12 cellular contexts compared by ENCODE assay signal in genomic region chr9:33065157-33066076, GRCh38. TPM values are rescaled to one million over a fixed set of nuclear protein-coding genes. Genes with fewer than 3 reads are reported as not detected.
DNase-seq lines count a peak whose midpoint lies in the region; ATAC-seq and TF ChIP-seq lines count a peak whose summit lies in the region.
"Had no signal": no experiment of that assay in that cellular context is flagged by ENCODE, and none has a peak within 500 bp of the region (broad histone marks: within the 10 kb centered on the region; RNA-seq: fewer than 3 reads in every experiment).

No MANE protein-coding gene starts in this region.

- TF ChIP-seq CTCF in MM.1S (IDR thresholded peaks at IDR 0.05; ENCODE audit: low read length) (no peak), prostate gland (IDR thresholded peaks at IDR 0.05) (no peak)

- no peak overlapping the region for H3K4me3 Mint-ChIP-seq in activated CD4-positive, alpha-beta T cell treated with anti-CD3 and anti-CD28 coated beads, Interleukin-2, amount 10 ng/mL, durations not matched to agents 7 days and 5 days
- H3K4me3 Mint-ChIP-seq in naive thymus-derived CD8-positive, alpha-beta T cell: no peak overlapping the region

- H3K36me3 Mint-ChIP-seq in activated CD4-positive, alpha-beta T cell treated with anti-CD3 and anti-CD28 coated beads, Interleukin-2, amount 10 ng/mL, durations not matched to agents 7 days and 5 days (ENCODE audit: low read depth): peaks cover 50% of the 10 kb centered on the region
- H3K36me3 Mint-ChIP-seq in naive thymus-derived CD8-positive, alpha-beta T cell: peaks cover 0 to 95% (median 29%) of the 10 kb centered on the region in 3 donors

- POLR2A ChIA-PET in activated CD4-positive, alpha-beta T cell treated with anti-CD3 and anti-CD28 coated beads, Interleukin-2, amount 10 ng/mL, durations not matched to agents 7 days and 5 days (lab: Charles Lee): no interaction called here
- POLR2A ChIA-PET in naive thymus-derived CD8-positive, alpha-beta T cell (lab: Charles Lee): no interaction called here

- H3K4me2 ChIP-seq in MM.1S (ENCODE audit: low read depth, low read length): peak overlapping the region; percentile 35; the same call in 1 of the 2 replicates

- peaks cover 13% of the 10 kb centered on the region; the same call in 1 of the 2 replicates for H4K20me1 ChIP-seq in MM.1S (ENCODE audit: insufficient read depth, low read length)

- peaks cover 14% of the 10 kb centered on the region for H3K36me3 ChIP-seq in MM.1S (replicated peaks; ENCODE audit: insufficient read depth, low read length)
- H3K36me3 ChIP-seq in prostate gland: peaks cover 6 to 12% of the 10 kb centered on the region in 2 donors
- H3K36me3 ChIP-seq: uterus had no signal

- H3K9me3 ChIP-seq in MM.1S (replicated peaks; ENCODE audit: insufficient read depth, low read length): no peaks in the 10 kb centered on the region
- no peaks in the 10 kb centered on the region for H3K9me3 ChIP-seq in prostate gland
- H3K9me3 ChIP-seq: uterus had no signal

- H3K4me3 ChIP-seq in MM.1S (ENCODE audit: low read length): no peak overlapping the region
- H3K4me3 ChIP-seq in prostate gland: no peak overlapping the region
- H3K4me3 ChIP-seq: uterus had no signal

- CTCF ChIA-PET in activated CD4-positive, alpha-beta T cell treated with anti-CD3 and anti-CD28 coated beads, Interleukin-2, amount 10 ng/mL, durations not matched to agents 7 days and 5 days (lab: Charles Lee): no interaction called here

- no peaks in the 10 kb centered on the region for H3K9me2 ChIP-seq in MM.1S (replicated peaks; ENCODE audit: insufficient read depth, low read length)

- no peak for TF ChIP-seq POLR2A in prostate gland (IDR thresholded peaks at IDR 0.05)

- H3F3A ChIP-seq in MM.1S (ENCODE audit: insufficient read depth, low read length): peaks cover 14% of the 10 kb centered on the region

- H3K4me1 ChIP-seq in MM.1S (ENCODE audit: low read length) (peaks cover 19% of the 10 kb centered on the region), prostate gland (replicated peaks) (peaks cover 4% of the 10 kb centered on the region)
- H3K4me1 ChIP-seq: uterus had no signal

- no peak for DNase-seq in activated CD4-positive, alpha-beta T cell treated with anti-CD3 and anti-CD28 coated beads, Interleukin-2, amount 10 ng/mL, durations not matched to agents 7 days and 5 days
- DNase-seq in activated CD4-positive, alpha-beta T cell treated with anti-CD3 and anti-CD28 coated beads, Interleukin-2, amount 50 U/mL, for 48 hours: no peak
- DNase-seq in MM.1S (peak; percentile 39), prostate gland (ENCODE audit: low spot score) (no peak), COLO829 (ENCODE audit: low spot score) (no peak)
- DNase-seq in naive thymus-derived CD8-positive, alpha-beta T cell: no peak
- DNase-seq in stimulated activated CD4-positive, alpha-beta T cell treated with anti-CD3 and anti-CD28 coated beads, Interleukin-4, amount 100 ng/mL, for 24 hours: no peak
- DNase-seq: ACHN, brain microvascular endothelial cell, NCI-H2107, uterus had no signal

- H3K9me3 Mint-ChIP-seq in activated CD4-positive, alpha-beta T cell treated with anti-CD3 and anti-CD28 coated beads, Interleukin-2, amount 10 ng/mL, durations not matched to agents 7 days and 5 days: no peaks in the 10 kb centered on the region
- no peaks in the 10 kb centered on the region for H3K9me3 Mint-ChIP-seq in naive thymus-derived CD8-positive, alpha-beta T cell

- ATAC-seq in HG02610 (IDR thresholded peaks at IDR 0.05; ENCODE audit: unreplicated experiment): peak; percentile 76
- ATAC-seq in naive thymus-derived CD8-positive, alpha-beta T cell: no peak

- no peaks in the 10 kb centered on the region for H3K27me3 ChIP-seq in MM.1S (replicated peaks; ENCODE audit: insufficient read depth, low read length)
- H3K27me3 ChIP-seq in prostate gland (replicated peaks; ENCODE audit: insufficient read depth): no peaks in the 10 kb centered on the region
- H3K27me3 ChIP-seq: brain microvascular endothelial cell, uterus had no signal

- H3K27ac Mint-ChIP-seq in activated CD4-positive, alpha-beta T cell treated with anti-CD3 and anti-CD28 coated beads, Interleukin-2, amount 10 ng/mL, durations not matched to agents 7 days and 5 days: peak overlapping the region; percentile 81
- peak overlapping the region in 6 of 10 donors; percentile 5 to 47 (median 18) for H3K27ac Mint-ChIP-seq in naive thymus-derived CD8-positive, alpha-beta T cell

- 90% methylated on average over 5 of the region's 5 CpGs for WGBS in prostate gland

- peak overlapping the region; percentile 50; the same call in 1 of the 2 replicates for H3K27ac ChIP-seq in MM.1S (ENCODE audit: low read length)
- H3K27ac ChIP-seq in prostate gland: no peak overlapping the region
- H3K27ac ChIP-seq: brain microvascular endothelial cell, uterus had no signal

- H3K9ac ChIP-seq in MM.1S (ENCODE audit: low read length): no peak overlapping the region

- H3K79me2 ChIP-seq in MM.1S (ENCODE audit: low read length): peaks cover 10% of the 10 kb centered on the region

- intact Hi-C loops in prostate gland (cut with DNase I): no loop called here

- peaks cover 21% of the 10 kb centered on the region for H3K4me1 Mint-ChIP-seq in activated CD4-positive, alpha-beta T cell treated with anti-CD3 and anti-CD28 coated beads, Interleukin-2, amount 10 ng/mL, durations not matched to agents 7 days and 5 days
- peaks cover 5 to 11% (median 6%) of the 10 kb centered on the region in 4 donors for H3K4me1 Mint-ChIP-seq in naive thymus-derived CD8-positive, alpha-beta T cell

- no peaks in the 10 kb centered on the region for H3K27me3 Mint-ChIP-seq in activated CD4-positive, alpha-beta T cell treated with anti-CD3 and anti-CD28 coated beads, Interleukin-2, amount 10 ng/mL, durations not matched to agents 7 days and 5 days
- no peaks in the 10 kb centered on the region for H3K27me3 Mint-ChIP-seq in naive thymus-derived CD8-positive, alpha-beta T cell

- no peak overlapping the region for H2AFZ ChIP-seq in MM.1S (ENCODE audit: low read length)

RNA-seq across cellular contexts. Expression of gene SMU1, which starts 11.1 kb away (rescaled TPM):
- 10 to 100 TPM; 24.0 to 24.5 TPM for total RNA-seq in activated CD4-positive, alpha-beta T cell treated with anti-CD3 and anti-CD28 coated beads, Interleukin-2, amount 10 ng/mL, durations not matched to agents 7 days and 5 days
- total RNA-seq in naive thymus-derived CD8-positive, alpha-beta T cell: 10 to 100 TPM; 29.5 to 30.9 TPM
- 10 to 100 TPM; 19.5 to 24.3 (median 23.7) TPM for polyA plus RNA-seq in naive thymus-derived CD8-positive, alpha-beta T cell
- 10 to 100 TPM; 18.4 to 19.1 TPM for total RNA-seq in prostate gland

RNA-seq across cellular contexts. Expression of gene DNAJA1, which starts 40.3 kb away (rescaled TPM):
- 100 to 1,000 TPM; 159 to 180 TPM for total RNA-seq in activated CD4-positive, alpha-beta T cell treated with anti-CD3 and anti-CD28 coated beads, Interleukin-2, amount 10 ng/mL, durations not matched to agents 7 days and 5 days
- 10 to 100 TPM; 70.7 to 71.3 TPM for total RNA-seq in naive thymus-derived CD8-positive, alpha-beta T cell
- 100 to 1,000 TPM in 1 of 3 donors, 10 to 100 TPM in 2; 62.8 to 101 (median 70.7) TPM for polyA plus RNA-seq in naive thymus-derived CD8-positive, alpha-beta T cell
- 100 to 1,000 TPM in 1 of 2 donors, 10 to 100 TPM in 1; 99.4 to 116 TPM for total RNA-seq in prostate gland
